ENCODE assay signal across 37 cellular contexts in genomic region chr9:12961276-12961809, GRCh38.
A peak's percentile ranks its signal among the peaks of the same experiment; 100 is the strongest.
DNase-seq lines count a peak whose midpoint lies in the region; ATAC-seq, FAIRE-seq and TF ChIP-seq lines count a peak whose summit lies in the region.
"Had no signal": no experiment of that assay in that cellular context is flagged by ENCODE, and none has a peak within 500 bp of the region (broad histone marks: within the 10 kb centered on the region; RNA-seq: fewer than 3 reads in every experiment).

No MANE protein-coding gene starts in this region.

- H2BK15ac ChIP-seq in IMR-90 (ENCODE audit: low read depth, low read length) = no peak overlapping the region

- no CpG with 5 or more reads among the region's 2 CpGs for whole genome bisulfite sequencing in IMR-90 (ENCODE audit: extremely low coverage in 2 of 2, insufficient read length in 1 of 2), 2 experiments
- 34% methylated on average over 2 of the region's 2 CpGs for WGBS in hepatocyte (ENCODE audit: low lambda C conversion rate, missing lambda C conversion rate)

- H2BK5ac ChIP-seq in IMR-90 (ENCODE audit: low read depth, low read length, poor library complexity, severe bottlenecking) = no peak overlapping the region

- peak overlapping the region; percentile 44; the same call in 1 of the 2 replicates for H2BK20ac ChIP-seq in IMR-90 (ENCODE audit: low read depth, low read length)

- H3K23ac ChIP-seq in IMR-90 (ENCODE audit: low read depth, low read length) = no peak overlapping the region; the same call in 1 of the 2 replicates

- no peak overlapping the region for H2BK120ac ChIP-seq in IMR-90 (ENCODE audit: low read depth, low read length)

- POLR2A ChIA-PET in IMR-90 (lab: Charles Lee; ENCODE audit: unreplicated experiment) = no interaction called here

- H3K27me3 ChIP-seq in IMR-90 (ENCODE audit: control insufficient read depth, insufficient read depth, low read length) = no peaks in the 10 kb centered on the region
- H3K27me3 ChIP-seq in hepatocyte = no peaks in the 10 kb centered on the region
- no peaks in the 10 kb centered on the region for H3K27me3 ChIP-seq in SJCRH30
- H3K27me3 ChIP-seq: cardiac muscle cell, heart right ventricle, MG63, tibial nerve had no signal

- no peaks in the 10 kb centered on the region for H3K79me1 ChIP-seq in IMR-90 (ENCODE audit: low read depth in 1 of 2, low read length in 2 of 2)

- no TSS peak for BruUV-seq in IMR-90 (replicated peaks; lab: Mats Ljungman, UMichigan)

- H3K9me1 ChIP-seq in IMR-90 (ENCODE audit: insufficient read depth, low read length) = no peaks in the 10 kb centered on the region

- H3K4ac ChIP-seq in IMR-90 (ENCODE audit: low read depth, low read length) = no peak overlapping the region

- no peak for TF ChIP-seq POLR2A in IMR-90 (IDR thresholded peaks at IDR 0.05; ENCODE audit: low read depth, low read length)

- no peaks in the 10 kb centered on the region for H3K9me3 ChIP-seq in IMR-90 (ENCODE audit: control insufficient read depth, insufficient read depth, low read length)
- no peaks in the 10 kb centered on the region for H3K9me3 ChIP-seq in hepatocyte (ENCODE audit: low read depth)
- 0 out of 2 replicates have a peak, but pooled peaks cover 10% of the 10 kb centered on the region for H3K9me3 ChIP-seq in SJCRH30 (replicated peaks)
- H3K9me3 ChIP-seq: prostate gland, tibial nerve had no signal

- CTCF ChIA-PET in IMR-90 (lab: Yijun Ruan, JAX) = interaction anchor here (0.6 to 0.9 kb wide), 2 partner anchors 9 to 94 kb away, joined by 3 to 4 read pairs; no protein-coding TSS in a partner anchor

- no peak overlapping the region for H2AK9ac ChIP-seq in IMR-90 (replicated peaks; ENCODE audit: low read depth, low read length, poor library complexity)

- peak overlapping the region; percentile 16; the same call in 1 of the 2 replicates for H3K4me2 ChIP-seq in IMR-90 (ENCODE audit: low read depth, low read length)
- H3K4me2 ChIP-seq in hepatocyte = no peak overlapping the region

- TF ChIP-seq CTCF in IMR-90 (conservative IDR thresholded peaks at IDR 0.05; ENCODE audit: low read depth, low read length) = no peak
- TF ChIP-seq CTCF in cardiac fibroblast (IDR thresholded peaks at IDR 0.05; ENCODE audit: low read depth, low read length) = no peak
- no peak for TF ChIP-seq CTCF in hepatocyte (IDR thresholded peaks at IDR 0.05; ENCODE audit: poor library complexity)

- H3K9me2 ChIP-seq in hepatocyte (replicated peaks; ENCODE audit: insufficient read depth) = no peaks in the 10 kb centered on the region

- no peak overlapping the region for H3K14ac ChIP-seq in IMR-90 (replicated peaks; ENCODE audit: low read depth, low read length)

- DNase-seq in IMR-90 (peak; percentile 28), cardiac fibroblast (ENCODE audit: low read depth in 2 of 2) (peak; percentile 11 to 57), hepatocyte (ENCODE audit: low spot score) (no peak), SJCRH30 (no peak), urothelium cell line (ENCODE audit: low spot score) (no peak), inferior parietal cortex (ENCODE audit: extremely low spot score) (no peak)
- DNase-seq: activated CD8-positive, alpha-beta T cell treated with anti-CD3 and anti-CD28 coated beads, Interleukin-2, amount 10 ng/mL, durations not matched to agents 7 days and 5 days; activated naive CD4-positive, alpha-beta T cell treated with anti-CD3 and anti-CD28 coated beads, Interleukin-2, amount 10 ng/mL, durations not matched to agents 7 days and 5 days; amniotic stem cell; C1 segment of cervical spinal cord; COR-L47; effector CD8-positive, alpha-beta T cell; foreskin melanocyte; heart right ventricle; kidney glomerular epithelial cell; MG63; naive thymus-derived CD8-positive, alpha-beta T cell; NCI-H1105 treated with DMSO at 0.1 percent for 48 hours; NCI-H2029 treated with DMSO at 0.1 percent for 48 hours; NCI-H226; NCI-H526 treated with DMSO at 0.1 percent for 48 hours; nucleus accumbens; Right ventricle myocardium superior; T-helper 2 cell had no signal

- H2AK5ac ChIP-seq in IMR-90 (ENCODE audit: low read depth, low read length) = no peak overlapping the region

- ATAC-seq in IMR-90 (ENCODE audit: low read depth) = peak; percentile 38
- no peak for ATAC-seq in GM21381 (IDR thresholded peaks at IDR 0.05; ENCODE audit: unreplicated experiment)
- ATAC-seq: activated CD8-positive, alpha-beta T cell treated with anti-CD3 and anti-CD28 coated beads, Interleukin-2, amount 10 ng/mL, durations not matched to agents 7 days and 5 days; activated T-helper 17 cell treated with anti-CD3 and anti-CD28 coated beads, Interleukin-2, amount 50 U/mL, for 72 hours; heart right ventricle; K562; naive thymus-derived CD8-positive, alpha-beta T cell; Panc1; sciatic nerve; stimulated activated effector memory CD8-positive, alpha-beta T cell treated with anti-CD3 and anti-CD28 coated beads, Interleukin-12 subunit alpha, Interleukin-12 subunit beta, amount 100 ng/mL, for 72 hours had no signal

- H3K4me1 ChIP-seq in IMR-90 (ENCODE audit: control insufficient read depth, insufficient read depth, low read length) (peaks cover 8% of the 10 kb centered on the region; the same call in 1 of the 2 replicates), hepatocyte (ENCODE audit: insufficient read depth) (no peaks in the 10 kb centered on the region), SJCRH30 (peaks cover 22% of the 10 kb centered on the region)
- H3K4me1 ChIP-seq: prostate gland, tibial nerve had no signal

- intact Hi-C loops in IMR-90 (cut with micrococcal nuclease) = no loop called here

- H3K79me2 ChIP-seq in hepatocyte = no peaks in the 10 kb centered on the region

- H4K20me1 ChIP-seq in IMR-90 (ENCODE audit: insufficient read depth, low read length) (no peaks in the 10 kb centered on the region), hepatocyte (ENCODE audit: insufficient read depth, poor library complexity, severe bottlenecking) (no peaks in the 10 kb centered on the region)

- TF ChIP-seq RAD21 in IMR-90 (IDR thresholded peaks at IDR 0.05; ENCODE audit: low read length) = no peak

- no peak overlapping the region for H4K91ac ChIP-seq in IMR-90 (ENCODE audit: insufficient read depth, low read depth, low read length)

- H3K56ac ChIP-seq in IMR-90 (ENCODE audit: extremely low read depth, insufficient read depth, low read length) = no peak overlapping the region

- H3K36me3 ChIP-seq in IMR-90 (ENCODE audit: control insufficient read depth, insufficient read depth, low read length) = no peaks in the 10 kb centered on the region
- H3K36me3 ChIP-seq in hepatocyte (replicated peaks; ENCODE audit: insufficient read depth, low read depth) = no peaks in the 10 kb centered on the region
- no peaks in the 10 kb centered on the region for H3K36me3 ChIP-seq in SJCRH30
- H3K36me3 ChIP-seq: cardiac muscle cell, HAP-1, heart right ventricle, MG63, prostate gland, tibial nerve had no signal

- no peak overlapping the region for H3K27ac ChIP-seq in IMR-90 (ENCODE audit: insufficient read depth, low read length)
- H3K27ac ChIP-seq in hepatocyte = peak overlapping the region; percentile 22
- H3K27ac ChIP-seq in SJCRH30 = no peak overlapping the region
- H3K27ac ChIP-seq: cardiac muscle cell, coronary artery, epithelial cell of prostate, heart right ventricle, prostate gland, tibial nerve had no signal

- H3K4me3 ChIP-seq in IMR-90 (ENCODE audit: insufficient read depth, low read depth, low read length) = no peak overlapping the region
- no peak overlapping the region for H3K4me3 ChIP-seq in cardiac fibroblast (replicated peaks in 1 of 2; ENCODE audit: low read depth in 2 of 2, low read length in 2 of 2)
- H3K4me3 ChIP-seq in hepatocyte = no peak overlapping the region
- H3K4me3 ChIP-seq in SJCRH30 = no peak overlapping the region
- H3K4me3 ChIP-seq: cardiac muscle cell, coronary artery, HAP-1, heart right ventricle, K562, MG63, prostate gland, tibial nerve had no signal

- peak overlapping the region; percentile 46; the same call in 1 of the 2 replicates for H3K18ac ChIP-seq in IMR-90 (ENCODE audit: low read depth, low read length)

- H3K9ac ChIP-seq in IMR-90 (ENCODE audit: low read depth, low read length) = no peak overlapping the region

- no peak for FAIRE-seq in urothelium cell line (lab: Jason Lieb, UNC)
- FAIRE-seq: G401.6, K562 had no signal

- in situ Hi-C loops in IMR-90 (cut with MboI; ENCODE audit: low sequenced_read_pairs) = no loop called here

- H2AFZ ChIP-seq in IMR-90 (replicated peaks; ENCODE audit: low read length, poor library complexity) = no peak overlapping the region
- no peak overlapping the region for H2AFZ ChIP-seq in hepatocyte

- H4K8ac ChIP-seq in IMR-90 (ENCODE audit: low read depth in 2 of 2, low read length in 2 of 2) = no peak overlapping the region

- no peak overlapping the region for H4K5ac ChIP-seq in IMR-90 (ENCODE audit: low read depth, low read length)

- dilution Hi-C loops in IMR-90 (cut with HindIII; ENCODE audit: low sequenced_read_pairs, unreplicated experiment) = no loop called here

TF ChIP-seq in IMR-90, 13 proteins besides CTCF, POLR2A, EP300 and RAD21:
- TF ChIP-seq CEBPB (IDR thresholded peaks at IDR 0.05; ENCODE audit: low read depth, low read length) = peak; percentile 18; the same call in 1 of the 2 replicates
- TF ChIP-seq MAFK (IDR thresholded peaks at IDR 0.05; ENCODE audit: low read depth, low read length) = peak; percentile 63
- no peak for TF ChIP-seq CHD1 (IDR thresholded peaks at IDR 0.05; ENCODE audit: low read depth, low read length)

Comparison
In these comparisons a context has a peak if more than half of its experiments do, and no peak if none do; other contexts are left out.
1. DNase-seq: peak in IMR-90 (single experiment) and cardiac fibroblast (2 of 2); none in hepatocyte (single experiment), SJCRH30 (0 of 2), urothelium cell line (single experiment) and inferior parietal cortex (single experiment).